8 cellular contexts compared by ENCODE assay signal in the genomic region with DNA sequence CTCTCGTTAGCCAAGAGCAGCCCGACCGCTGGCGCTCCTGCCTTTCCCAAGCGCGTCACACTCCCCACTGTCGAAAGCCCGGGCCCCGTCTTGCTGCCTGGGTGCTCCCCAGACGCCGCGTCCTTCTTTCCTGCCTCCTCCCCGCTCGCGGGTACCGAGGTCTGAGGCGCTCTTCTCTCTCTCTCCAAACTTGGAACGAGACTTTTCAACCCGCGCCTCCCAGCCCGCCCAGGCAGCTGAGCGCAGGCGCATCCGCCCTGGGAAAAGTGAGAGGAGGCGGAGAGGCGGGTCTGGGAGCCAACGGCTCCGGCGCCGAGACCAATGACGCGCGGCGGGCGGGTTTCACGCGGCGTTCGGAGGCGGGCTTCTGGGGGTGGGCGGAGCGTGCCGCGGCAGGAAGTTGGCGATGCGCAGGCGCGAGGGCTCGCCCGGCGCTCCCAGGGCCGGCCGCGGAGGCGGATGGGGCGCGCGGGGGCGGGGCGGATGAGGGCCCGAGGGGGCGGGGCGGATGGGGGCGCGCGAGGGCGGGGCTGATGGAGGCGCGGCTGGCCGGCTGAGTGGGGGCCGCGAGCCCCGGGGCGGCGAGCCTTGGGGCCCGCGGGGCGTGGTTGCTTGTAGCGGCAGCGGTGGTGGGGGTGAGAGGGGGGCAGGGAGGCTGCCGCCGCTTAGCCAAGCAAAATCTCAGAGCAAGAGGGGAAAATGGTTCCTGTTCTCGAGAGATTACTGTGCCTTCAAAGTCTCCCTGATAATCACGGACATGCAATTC. TPM values are rescaled to one million over a fixed set of nuclear protein-coding genes. Genes with fewer than 3 reads are reported as not detected.
DNase-seq lines count a peak whose midpoint lies in the region; ATAC-seq and TF ChIP-seq lines count a peak whose summit lies in the region.

A gene (minus strand): TSS at position 268 of the 766 bp plus-strand sequence. CDS start 309 bp downstream, outside the sequence.

- POLR2A ChIA-PET in IMR-90 (lab: Charles Lee; ENCODE audit: unreplicated experiment) (no interaction called here), OCI-LY7 (lab: Charles Lee) (interaction anchor here (0.7 to 5.0 kb wide), 2 partner anchors 13 to 35 kb away, joined by 4 to 73 read pairs; no protein-coding TSS in a partner anchor)

- H4K5ac ChIP-seq in IMR-90 (ENCODE audit: low read depth, low read length) = peak within 1 kb of the TSS; percentile 66

- H4K20me1 ChIP-seq in IMR-90 (ENCODE audit: insufficient read depth, low read length) = peaks cover 35% of the 10 kb centered on the region
- peaks cover 23% of the 10 kb centered on the region for H4K20me1 ChIP-seq in OCI-LY7 (ENCODE audit: insufficient read depth, low read length)

- H3K18ac ChIP-seq in IMR-90 (ENCODE audit: low read depth, low read length) = peak within 1 kb of the TSS; percentile 77

- peaks cover 8% of the 10 kb centered on the region for H3K4me1 ChIP-seq in IMR-90 (ENCODE audit: control insufficient read depth, insufficient read depth, low read length)
- peaks cover 61% of the 10 kb centered on the region for H3K4me1 ChIP-seq in OCI-LY7 (ENCODE audit: insufficient read depth, low read length, poor library complexity, severe bottlenecking)
- H3K4me1 ChIP-seq in mucosa of descending colon (ENCODE audit: low read depth) = peaks cover 9% of the 10 kb centered on the region

- H2AK9ac ChIP-seq in IMR-90 (replicated peaks; ENCODE audit: low read depth, low read length, poor library complexity) = peak within 1 kb of the TSS; percentile 94

- peak within 1 kb of the TSS; percentile 66 for H3K4me3 ChIP-seq in IMR-90 (ENCODE audit: insufficient read depth, low read depth, low read length)
- peak within 1 kb of the TSS; percentile 80 for H3K4me3 ChIP-seq in OCI-LY7 (ENCODE audit: low read depth, low read length, poor library complexity, severe bottlenecking)
- H3K4me3 ChIP-seq in mucosa of descending colon = peak within 1 kb of the TSS; percentile 38

- ATAC-seq in GM21515 (IDR thresholded peaks at IDR 0.05; ENCODE audit: unreplicated experiment) (peak; percentile 79), IMR-90 (ENCODE audit: low read depth) (peak; percentile 91), mucosa of descending colon (peak; percentile 97)

- H3K9me1 ChIP-seq in IMR-90 (ENCODE audit: insufficient read depth, low read length) = no peaks in the 10 kb centered on the region; the same call in 1 of the 2 replicates

- H3K79me2 ChIP-seq in OCI-LY7 (ENCODE audit: insufficient read depth, low read depth, low read length) = peaks cover 43% of the 10 kb centered on the region

- peak within 1 kb of the TSS; percentile 96 for H2AFZ ChIP-seq in IMR-90 (replicated peaks; ENCODE audit: low read length, poor library complexity)
- H2AFZ ChIP-seq in OCI-LY7 (ENCODE audit: low read length) = peak within 1 kb of the TSS; percentile 81

- TF ChIP-seq RAD21 in IMR-90 (IDR thresholded peaks at IDR 0.05; ENCODE audit: low read length) = no peak

- peak within 1 kb of the TSS; percentile 46; the same call in 1 of the 2 replicates for H2BK120ac ChIP-seq in IMR-90 (ENCODE audit: low read depth, low read length)

- H3K79me1 ChIP-seq in IMR-90 (ENCODE audit: low read depth in 1 of 2, low read length in 2 of 2) = peaks cover 3 to 18% of the 10 kb centered on the region in 2 experiments; a peak in 2 of 4 replicates

- dilution Hi-C loops in IMR-90 (cut with HindIII; ENCODE audit: low sequenced_read_pairs, unreplicated experiment) = no loop called here

- H2BK20ac ChIP-seq in IMR-90 (ENCODE audit: low read depth, low read length) = no peak within 1 kb of the TSS

- peak within 1 kb of the TSS; percentile 89 to 96 for H4K8ac ChIP-seq in IMR-90 (ENCODE audit: low read depth in 2 of 2, low read length in 2 of 2)

- intact Hi-C loops in IMR-90 (cut with micrococcal nuclease) = loop anchor here (1.0 kb wide), 1 partner anchor 33 kb away; no protein-coding TSS in a partner anchor
- intact Hi-C loops in OCI-LY7 (cut with micrococcal nuclease; ENCODE audit: unreplicated experiment) = loop anchor here (5.0 kb wide), 1 partner anchor 83 kb away; a partner anchor contains a TSS
- intact Hi-C loops in mucosa of descending colon (cut with DNase I, micrococcal nuclease) = no loop called here

- H3K4ac ChIP-seq in IMR-90 (ENCODE audit: low read depth, low read length) = peak within 1 kb of the TSS; percentile 74

- no peaks in the 10 kb centered on the region for H3K9me2 ChIP-seq in OCI-LY7 (ENCODE audit: insufficient read depth, low read length)

- no peak for TF ChIP-seq CTCF in IMR-90 (conservative IDR thresholded peaks at IDR 0.05; ENCODE audit: low read depth, low read length)
- TF ChIP-seq CTCF in OCI-LY7 (conservative IDR thresholded peaks at IDR 0.05; ENCODE audit: low read length) = no peak
- TF ChIP-seq CTCF in mucosa of descending colon (IDR thresholded peaks at IDR 0.05) = no peak

- peak within 1 kb of the TSS; percentile 87 for H3K56ac ChIP-seq in IMR-90 (ENCODE audit: extremely low read depth, insufficient read depth, low read length)

- H4K91ac ChIP-seq in IMR-90 (ENCODE audit: insufficient read depth, low read depth, low read length) = peak within 1 kb of the TSS; percentile 62

- peak within 1 kb of the TSS; percentile 77 for H2BK5ac ChIP-seq in IMR-90 (ENCODE audit: low read depth, low read length, poor library complexity, severe bottlenecking)

- TF ChIP-seq POLR2A in IMR-90 (IDR thresholded peaks at IDR 0.05; ENCODE audit: low read depth, low read length) = peak; percentile 94

- H3K9ac ChIP-seq in IMR-90 (ENCODE audit: low read depth, low read length) = peak within 1 kb of the TSS; percentile 82

- no TSS peak for BruUV-seq in IMR-90 (replicated peaks; lab: Mats Ljungman, UMichigan)
- BruUV-seq in OCI-LY7 (replicated peaks; lab: Mats Ljungman, UMichigan) = no TSS peak

- H3K27ac ChIP-seq in IMR-90 (ENCODE audit: insufficient read depth, low read length) = peak within 1 kb of the TSS; percentile 92
- H3K27ac ChIP-seq in OCI-LY7 (ENCODE audit: low read depth, low read length, poor library complexity, severe bottlenecking) = peak within 1 kb of the TSS; percentile 97

- H3K36me3 ChIP-seq in IMR-90 (ENCODE audit: control insufficient read depth, insufficient read depth, low read length) (no peaks in the 10 kb centered on the region), OCI-LY7 (ENCODE audit: insufficient read depth, low read length) (peaks cover 38% of the 10 kb centered on the region), mucosa of descending colon (ENCODE audit: low read depth) (no peaks in the 10 kb centered on the region)

- WGBS in IMR-90 (ENCODE audit: extremely low coverage in 2 of 2, insufficient read length in 1 of 2), 2 experiments = 8% methylated on average over 10 of the region's 84 CpGs; no CpG with 5 or more reads in 1 of the 2 experiments

- in situ Hi-C loops in IMR-90 (cut with MboI; ENCODE audit: low sequenced_read_pairs) = no loop called here

- no peaks in the 10 kb centered on the region for H3K9me3 ChIP-seq in IMR-90 (ENCODE audit: control insufficient read depth, insufficient read depth, low read length)
- H3K9me3 ChIP-seq in OCI-LY7 (ENCODE audit: low read length) = no peaks in the 10 kb centered on the region
- no peaks in the 10 kb centered on the region for H3K9me3 ChIP-seq in mucosa of descending colon

- H3K23ac ChIP-seq in IMR-90 (ENCODE audit: low read depth, low read length) = peak within 1 kb of the TSS; percentile 87

- H3K27me3 ChIP-seq in IMR-90 (ENCODE audit: control insufficient read depth, insufficient read depth, low read length) = peaks cover 9% of the 10 kb centered on the region

- no peak within 1 kb of the TSS for H2BK15ac ChIP-seq in IMR-90 (ENCODE audit: low read depth, low read length)

- peak within 1 kb of the TSS; percentile 73; the same call in 1 of the 2 replicates for H3K14ac ChIP-seq in IMR-90 (replicated peaks; ENCODE audit: low read depth, low read length)

- DNase-seq in D341Med (ENCODE audit: low spot score) = peak; percentile 95
- DNase-seq in IMR-90 = peak; percentile 89
- DNase-seq in OCI-LY7 (ENCODE audit: low spot score) = peak; percentile 89
- peak; percentile 86 for DNase-seq in activated T-cell treated with anti-CD3 and anti-CD28 coated beads for 24 hours (ENCODE audit: low read depth)
- peak; percentile 42 for DNase-seq in epidermal melanocyte (ENCODE audit: insufficient read length, low spot score)
- peak; percentile 87 to 97 (median 94) for DNase-seq in mucosa of descending colon
- peak; percentile 91 for DNase-seq in stimulated activated CD8-positive, alpha-beta memory T cell treated with anti-CD3 and anti-CD28 coated beads, Interleukin-4, amount 100 ng/mL, for 24 hours (ENCODE audit: low read depth)

- 0 out of 2 replicates have a peak within 1 kb of the TSS, but pooled peaks have one; percentile 15 for H2AK5ac ChIP-seq in IMR-90 (ENCODE audit: low read depth, low read length)

- CTCF ChIA-PET in IMR-90 (lab: Yijun Ruan, JAX) = interaction anchor here (0.7 to 1.1 kb wide), 2 partner anchors 13 kb away, joined by 3 to 6 read pairs; no protein-coding TSS in a partner anchor
- CTCF ChIA-PET in OCI-LY7 (lab: Charles Lee; ENCODE audit: unreplicated experiment) = no interaction called here

- H3K4me2 ChIP-seq in IMR-90 (ENCODE audit: low read depth, low read length) = peak within 1 kb of the TSS; percentile 96
- peak within 1 kb of the TSS; percentile 99 for H3K4me2 ChIP-seq in OCI-LY7 (ENCODE audit: low read length)

TF ChIP-seq in IMR-90, 13 proteins besides CTCF, POLR2A, EP300 and RAD21 (continues in another document):
- TF ChIP-seq RCOR1 (IDR thresholded peaks at IDR 0.05; ENCODE audit: insufficient replicate concordance, low read length) = no peak
- TF ChIP-seq MAZ (IDR thresholded peaks at IDR 0.05; ENCODE audit: borderline replicate concordance, low read depth, low read length) = peak; percentile 74; the same call in 1 of the 2 replicates
- TF ChIP-seq FOS (IDR thresholded peaks at IDR 0.05; ENCODE audit: low read depth, low read length) = no peak
- TF ChIP-seq, protein P1, sequence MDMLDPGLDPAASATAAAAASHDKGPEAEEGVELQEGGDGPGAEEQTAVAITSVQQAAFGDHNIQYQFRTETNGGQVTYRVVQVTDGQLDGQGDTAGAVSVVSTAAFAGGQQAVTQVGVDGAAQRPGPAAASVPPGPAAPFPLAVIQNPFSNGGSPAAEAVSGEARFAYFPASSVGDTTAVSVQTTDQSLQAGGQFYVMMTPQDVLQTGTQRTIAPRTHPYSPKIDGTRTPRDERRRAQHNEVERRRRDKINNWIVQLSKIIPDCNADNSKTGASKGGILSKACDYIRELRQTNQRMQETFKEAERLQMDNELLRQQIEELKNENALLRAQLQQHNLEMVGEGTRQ (IDR thresholded peaks at IDR 0.05; ENCODE audit: low read depth, low read length) = 0 out of 2 replicates have a peak, but pooled peaks have one; percentile 4
- no peak; the same call in 1 of the 2 replicates for TF ChIP-seq BHLHE40 (IDR thresholded peaks at IDR 0.05; ENCODE audit: low read depth, low read length)

RNA-seq across cellular contexts. Expression of the gene that starts here (rescaled TPM):
- total RNA-seq in IMR-90 (2012; rRNA removed) = 132 and 147 TPM in 2 replicates
- polyA plus RNA-seq in IMR-90 (2012; rRNA removed) = 116 and 149 TPM in 2 replicates
- 44.7 and 152 TPM in 2 replicates for polyA plus RNA-seq in IMR-90 (2012; cell fraction: cytosol; rRNA removed)
- 23.9 and 112 TPM in 2 replicates for polyA plus RNA-seq in IMR-90 (2012; cell fraction: nucleus; rRNA removed; ENCODE audit: low replicate concordance)
- total RNA-seq in OCI-LY7 (2014; rRNA removed; shearing (Covaris generic)) = 144 and 161 TPM in 2 replicates
- total RNA-seq in OCI-LY7 (2022) = 251 and 270 TPM in 2 replicates
- total RNA-seq in mucosa of descending colon = 10 to 100 TPM; 72.7 to 94.6 (median 92.0) TPM

Comparison
In these comparisons a context has a peak if more than half of its experiments do, and no peak if none do; other contexts are left out.
1. Peak in every context shown above with its lines: DNase-seq, ATAC-seq, H3K4me3 ChIP-seq and H3K27ac ChIP-seq.
2. DNase-seq: peak in every context shown above with its lines; median percentile 95 in D341Med; 94 in mucosa of descending colon; 91 in stimulated activated CD8-positive, alpha-beta memory T cell treated with anti-CD3 and anti-CD28 coated beads, Interleukin-4, amount 100 ng/mL, for 24 hours; 89 in IMR-90; 89 in OCI-LY7; 86 in activated T-cell treated with anti-CD3 and anti-CD28 coated beads for 24 hours; 42 in epidermal melanocyte.
3. intact Hi-C loops: an anchor here in IMR-90 (1.0 kb wide) and OCI-LY7 (5.0 kb wide); none called in mucosa of descending colon.